22 cellular contexts compared by ENCODE assay signal in the genomic region with DNA sequence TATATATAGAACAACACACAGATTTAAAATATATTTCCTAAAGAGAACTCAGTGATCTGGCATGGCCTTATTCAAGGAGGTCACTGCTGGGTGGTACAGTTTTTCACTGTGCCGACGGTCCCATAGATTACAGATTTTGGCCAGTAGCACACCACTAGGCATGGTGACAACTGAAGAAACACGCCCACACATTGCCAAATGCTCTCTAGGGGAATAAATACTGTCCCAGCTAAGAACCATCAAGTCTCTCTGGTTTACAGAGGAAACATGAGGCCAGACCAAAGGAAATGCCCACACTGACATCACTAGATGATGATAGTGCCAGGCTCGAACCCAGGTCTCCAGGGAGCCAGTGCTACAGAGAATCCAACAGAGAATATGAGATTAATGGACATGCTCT.
"Had no signal": no experiment of that assay in that cellular context is flagged by ENCODE, and none has a peak within 500 bp of the region (broad histone marks: within the 10 kb centered on the region; RNA-seq: fewer than 3 reads in every experiment).

No MANE protein-coding gene starts in this region.

- H3K27me3 Mint-ChIP-seq: naive thymus-derived CD4-positive, alpha-beta T cell had no signal

- H3K9me3 ChIP-seq: gastroesophageal sphincter, lower lobe of right lung had no signal

- DNase-seq: dermis blood vessel endothelial cell; dorsolateral prefrontal cortex; effector CD4-positive, alpha-beta T cell; effector memory CD4-positive, alpha-beta T cell; foreskin keratinocyte; heart left ventricle; hypothalamus; immature natural killer cell; islet precursor cell; kidney; kidney glomerular epithelial cell; left colon; left lung; left ventricle myocardium superior; lower lobe of right lung; mesendoderm; midbrain; naive thymus-derived CD4-positive, alpha-beta T cell had no signal

- H3K27ac ChIP-seq: coronary artery, dorsolateral prefrontal cortex, esophagus muscularis mucosa, foreskin keratinocyte, gastroesophageal sphincter, heart left ventricle, hepatocyte, left lung, lower lobe of right lung had no signal

- H3K4me1 ChIP-seq: foreskin keratinocyte had no signal

- ATAC-seq: foreskin keratinocyte; gastroesophageal sphincter; heart left ventricle; left colon; left lung; left ventricle myocardium superior; lower lobe of right lung; naive thymus-derived CD4-positive, alpha-beta T cell had no signal

- H3K27me3 ChIP-seq: dorsolateral prefrontal cortex, esophagus muscularis mucosa, foreskin keratinocyte, gastroesophageal sphincter, heart left ventricle, hepatocyte, left lung had no signal

- H3K4me3 Mint-ChIP-seq: immature natural killer cell; naive thymus-derived CD4-positive, alpha-beta T cell had no signal

- H3K4me3 ChIP-seq: coronary artery, dorsolateral prefrontal cortex, esophagus muscularis mucosa, gastroesophageal sphincter, heart left ventricle, hepatocyte, left lung, lower lobe of right lung had no signal

- H3K4me2 ChIP-seq: hepatocyte had no signal
